Comparison of ENCODE assay signal across 8 cellular contexts in genomic region chr16:11133344-11133921, GRCh38.
A peak's percentile ranks its signal among the peaks of the same experiment; 100 is the strongest.
DNase-seq lines count a peak whose midpoint lies in the region; ATAC-seq and TF ChIP-seq lines count a peak whose summit lies in the region.

No MANE protein-coding gene starts in this region.

- no peaks in the 10 kb centered on the region for H4K20me1 ChIP-seq in SK-N-SH (ENCODE audit: insufficient read depth)

- no peaks in the 10 kb centered on the region for H3K27me3 ChIP-seq in SK-N-SH (ENCODE audit: insufficient read depth)
- no peaks in the 10 kb centered on the region for H3K27me3 ChIP-seq in gastroesophageal sphincter
- H3K27me3 ChIP-seq in prostate gland (replicated peaks; ENCODE audit: insufficient read depth): no peaks in the 10 kb centered on the region

- H3K4me1 ChIP-seq in SK-N-SH (ENCODE audit: control insufficient read depth in 1 of 2, insufficient read depth in 2 of 2, low read depth in 1 of 2, low read length in 1 of 2) (peaks cover 54 to 59% of the 10 kb centered on the region in 2 experiments), gastroesophageal sphincter (peaks cover 0 to 73% (median 21%) of the 10 kb centered on the region in 3 donors), prostate gland (replicated peaks) (no peaks in the 10 kb centered on the region)

- no peaks in the 10 kb centered on the region for H3K9me2 ChIP-seq in SK-N-SH

- H3K27ac ChIP-seq in SK-N-SH (ENCODE audit: low read depth in 2 of 2, low read length in 1 of 2) (peak overlapping the region; percentile 56 to 95; a peak in 3 of 4 replicates), gastroesophageal sphincter (peak overlapping the region; percentile 37 to 81 (median 80)), prostate gland (peak overlapping the region in 1 of 2 donors; percentile 29)

- POLR2A ChIA-PET in SK-N-SH (lab: Yijun Ruan, JAX): no interaction called here

- 18% methylated on average over 12 of the region's 12 CpGs for WGBS in SK-N-SH (ENCODE audit: low lambda C conversion rate)
- WGBS in gastroesophageal sphincter (ENCODE audit: low coverage in 1 of 2), 2 donors: 6 to 24% methylated on average over 7 of the region's 12 CpGs
- WGBS in prostate gland: 15% methylated on average over 12 of the region's 12 CpGs

- ATAC-seq in gastroesophageal sphincter (peak; percentile 83), HG02571 (IDR thresholded peaks at IDR 0.05; ENCODE audit: unreplicated experiment) (no peak), GM18867 (IDR thresholded peaks at IDR 0.05; ENCODE audit: unreplicated experiment) (no peak)

- no peak overlapping the region; a peak in 1 of 4 replicates for H3K4me3 ChIP-seq in SK-N-SH (ENCODE audit: low read depth in 2 of 2, low read length in 1 of 2)
- no peak overlapping the region for H3K4me3 ChIP-seq in gastroesophageal sphincter
- H3K4me3 ChIP-seq in prostate gland: no peak overlapping the region

- no peaks in the 10 kb centered on the region for H3K79me2 ChIP-seq in SK-N-SH (ENCODE audit: insufficient read depth)

- DNase-seq in ELR (ENCODE audit: low read depth) (peak; percentile 98), SK-N-SH (no peak), prostate gland (ENCODE audit: low spot score) (peak; percentile 79), cortex of kidney (lab: John Stamatoyannopoulos, UW) (no peak), NCI-H128 (lab: John Stamatoyannopoulos, UW; ENCODE audit: unreplicated experiment) (no peak)

- peaks cover 19% of the 10 kb centered on the region for H3F3A ChIP-seq in SK-N-SH (replicated peaks; ENCODE audit: insufficient read depth)

- TF ChIP-seq CTCF in SK-N-SH (IDR thresholded peaks at IDR 0.05) (no peak), gastroesophageal sphincter (IDR thresholded peaks at IDR 0.05) (no peak), prostate gland (IDR thresholded peaks at IDR 0.05) (no peak)

- no peaks in the 10 kb centered on the region for H3K9me3 ChIP-seq in SK-N-SH
- H3K9me3 ChIP-seq in gastroesophageal sphincter: no peaks in the 10 kb centered on the region
- H3K9me3 ChIP-seq in prostate gland: no peaks in the 10 kb centered on the region

- H2AFZ ChIP-seq in SK-N-SH (ENCODE audit: low read depth): no peak overlapping the region

- no peak for TF ChIP-seq RAD21 in SK-N-SH (IDR thresholded peaks at IDR 0.05; ENCODE audit: low read length)

- intact Hi-C loops in prostate gland (cut with DNase I): loop anchor here (10.0 kb wide), 2 partner anchors 121 to 159 kb away; partner anchors contain the start of gene SOCS1

- TF ChIP-seq POLR2A in gastroesophageal sphincter (IDR thresholded peaks at IDR 0.05): no peak
- TF ChIP-seq POLR2A in prostate gland (IDR thresholded peaks at IDR 0.05): no peak

- peak overlapping the region; percentile 51; the same call in 1 of the 2 replicates for H3K9ac ChIP-seq in SK-N-SH

- CTCF ChIA-PET in SK-N-SH (lab: Yijun Ruan, JAX): interaction anchor here (0.8 to 2.8 kb wide), 5 partner anchors 11 to 169 kb away, joined by 3 to 8 read pairs (median 3); partner anchors contain the start of gene SOCS1

- peak overlapping the region; percentile 79 for H3K4me2 ChIP-seq in SK-N-SH

- H3K36me3 ChIP-seq in SK-N-SH (replicated peaks in 1 of 2; ENCODE audit: control insufficient read depth in 1 of 2, insufficient read depth in 2 of 2, low read length in 1 of 2): no peaks in the 10 kb centered on the region
- H3K36me3 ChIP-seq in gastroesophageal sphincter: peaks cover 0 to 7% of the 10 kb centered on the region in 2 donors
- peaks cover 0 to 2% of the 10 kb centered on the region in 2 donors for H3K36me3 ChIP-seq in prostate gland

- TF ChIP-seq EP300 in SK-N-SH (IDR thresholded peaks at IDR 0.05; ENCODE audit: borderline replicate concordance in 1 of 2, low read depth in 1 of 2, low read length in 1 of 2) (peak; percentile 43 to 94; a peak in 3 of 4 replicates), gastroesophageal sphincter (IDR thresholded peaks at IDR 0.05) (no peak)

TF ChIP-seq in SK-N-SH, 30 proteins besides CTCF, POLR2A, EP300 and RAD21 (continues in another document):
- TF ChIP-seq POLR2AphosphoS5 (IDR thresholded peaks at IDR 0.05; ENCODE audit: low read depth, low read length) (peak; percentile 47; the same call in 1 of the 2 replicates), MEF2A (IDR thresholded peaks at IDR 0.05; ENCODE audit: borderline replicate concordance, low read depth) (peak; percentile 66; the same call in 1 of the 2 replicates), YY1 (IDR thresholded peaks at IDR 0.05; ENCODE audit: low read depth) (no peak), GATA2 (CRISPR knock-in tag; IDR thresholded peaks at IDR 0.05) (no peak), PBX3 (IDR thresholded peaks at IDR 0.05) (peak; percentile 97), MXI1 (IDR thresholded peaks at IDR 0.05; ENCODE audit: low read depth, low read length) (no peak), FOXJ3 (CRISPR knock-in tag; IDR thresholded peaks at IDR 0.05) (no peak), TAF1 (IDR thresholded peaks at IDR 0.05; ENCODE audit: borderline replicate concordance, low read depth, low read length) (no peak), EZH2phosphoT487 (IDR thresholded peaks at IDR 0.05; ENCODE audit: borderline replicate concordance, low read depth) (no peak), ZBTB33 (IDR thresholded peaks at IDR 0.05; ENCODE audit: borderline replicate concordance, low read depth) (peak; percentile 73; the same call in 1 of the 2 replicates), SIN3A (IDR thresholded peaks at IDR 0.05; ENCODE audit: borderline replicate concordance, low read depth, low read length) (peak; percentile 74; the same call in 1 of the 2 replicates), MAX (IDR thresholded peaks at IDR 0.05; ENCODE audit: low read depth) (peak; percentile 77), NFIC (IDR thresholded peaks at IDR 0.05; ENCODE audit: borderline replicate concordance) (peak; percentile 95), TCF12 (IDR thresholded peaks at IDR 0.05) (peak; percentile 97), USF1 (IDR thresholded peaks at IDR 0.05; ENCODE audit: borderline replicate concordance, low read depth) (peak; percentile 93), REST (IDR thresholded peaks at IDR 0.05; ENCODE audit: low read depth, low read length) (0 out of 2 replicates have a peak, but pooled peaks have one; percentile 11), NRF1 (IDR thresholded peaks at IDR 0.05; ENCODE audit: low read depth, low read length) (no peak)

Comparison
In these comparisons a context has a peak if more than half of its experiments do, and no peak if none do; other contexts are left out.
1. DNase-seq: peak in ELR (single experiment) and prostate gland (single experiment); none in SK-N-SH (single experiment), cortex of kidney (single experiment) and NCI-H128 (single experiment).